ENCODE assay signal across 10 cellular contexts in genomic region chr12:108468149-108468968, GRCh38. TPM values are rescaled to one million over a fixed set of nuclear protein-coding genes. Genes with fewer than 3 reads are reported as not detected.
DNase-seq lines count a peak whose midpoint lies in the region; ATAC-seq, FAIRE-seq and TF ChIP-seq lines count a peak whose summit lies in the region.
"Had no signal": no experiment of that assay in that cellular context is flagged by ENCODE, and none has a peak within 500 bp of the region (broad histone marks: within the 10 kb centered on the region; RNA-seq: fewer than 3 reads in every experiment).

No MANE protein-coding gene starts in this region.

- no peaks in the 10 kb centered on the region for H3K79me2 ChIP-seq in GM12878 (ENCODE audit: control insufficient read depth, insufficient read depth, low read length)

- intact Hi-C loops in GM12878 (cut with micrococcal nuclease; ENCODE audit: unreplicated experiment): no loop called here

- no peak overlapping the region for H3K9ac ChIP-seq in GM12878 (ENCODE audit: control insufficient read depth, insufficient read depth, low read length)

- CTCF ChIA-PET in GM12878 (lab: Yijun Ruan, JAX): interaction anchor here (1.2 to 2.0 kb wide), 3 partner anchors 12 to 274 kb away, joined by 3 to 6 read pairs (median 4); no protein-coding TSS in a partner anchor

- RAD21 ChIA-PET in GM12878 (lab: Charles Lee; ENCODE audit: unreplicated experiment): interaction anchor here (1.7 kb wide), 1 partner anchor 11 kb away, joined by 5 read pairs; no protein-coding TSS in a partner anchor

- TF ChIP-seq CTCF in GM10266 (IDR thresholded peaks at IDR 0.05; ENCODE audit: control insufficient read depth, insufficient read depth, low read depth, missing control alignments): no peak
- no peak for TF ChIP-seq CTCF in GM12878 (IDR thresholded peaks at IDR 0.05 in 2 of 3, conservative IDR thresholded peaks at IDR 0.05 in 1 of 3; ENCODE audit: control insufficient read depth in 2 of 3, extremely low read depth in 1 of 3, insufficient read depth in 1 of 3, low read depth in 3 of 3, low read length in 3 of 3)

- no peak overlapping the region for H3K4me2 ChIP-seq in GM12878 (ENCODE audit: control insufficient read depth, insufficient read depth)

- H3K36me3 ChIP-seq in GM12878 (ENCODE audit: control insufficient read depth in 2 of 2, insufficient read depth in 2 of 2, low read length in 1 of 2): no peaks in the 10 kb centered on the region
- H3K36me3 ChIP-seq: adrenal gland, SJSA1 had no signal

- H3K9me3 ChIP-seq in GM12878 (replicated peaks; ENCODE audit: control insufficient read depth, insufficient read depth, low read length): no peaks in the 10 kb centered on the region
- H3K9me3 ChIP-seq: adrenal gland, SJSA1 had no signal

- POLR2A ChIA-PET in GM12878 (lab: Charles Lee): no interaction called here

- no peak for TF ChIP-seq EP300 in GM12878 (IDR thresholded peaks at IDR 0.05; ENCODE audit: borderline replicate concordance in 1 of 2, control insufficient read depth in 1 of 2, low read depth in 2 of 2, low read length in 2 of 2)

- H3K4me1 ChIP-seq in GM12878 (ENCODE audit: control insufficient read depth, insufficient read depth, low read length): no peaks in the 10 kb centered on the region
- H3K4me1 ChIP-seq: adrenal gland, SJSA1 had no signal

- SMC1A ChIA-PET in GM12878 (lab: Charles Lee; ENCODE audit: uncharacterized antibody, unreplicated experiment): interaction anchor here (0.6 to 1.6 kb wide), 4 partner anchors 9 to 852 kb away, joined by 3 to 4 read pairs (median 3); no protein-coding TSS in a partner anchor

- no peaks in the 10 kb centered on the region for H4K20me1 ChIP-seq in GM12878 (ENCODE audit: control insufficient read depth, insufficient read depth)

- no TSS peak for BruUV-seq in GM12878 (replicated peaks; lab: Mats Ljungman, UMichigan)

- TF ChIP-seq RAD21 in GM12878 (IDR thresholded peaks at IDR 0.05; ENCODE audit: insufficient read depth, low read depth, low read length): 0 out of 2 replicates have a peak, but pooled peaks have one; percentile 1

- peak; percentile 65 for FAIRE-seq in GM12878 (lab: Jason Lieb, UNC)
- FAIRE-seq: islet of Langerhans had no signal

- in situ Hi-C loops in GM12878 (cut with MboI): no loop called here

- WGBS in GM12878 (ENCODE audit: insufficient coverage, insufficient replicate concordance, low lambda C conversion rate, missing lambda C conversion rate): 9% methylated on average over 4 of the region's 7 CpGs

- no peak overlapping the region for H3K27ac ChIP-seq in GM12878 (ENCODE audit: control insufficient read depth, insufficient read depth)
- H3K27ac ChIP-seq: adrenal gland, SJSA1 had no signal

- DNase-seq in GM10266 (ENCODE audit: extremely low spot score) (peak; percentile 62), GM12878 (ENCODE audit: low read depth, low spot score) (no peak), left kidney (ENCODE audit: low read depth, low spot score) (peak; percentile 87), DMS114 treated with DMSO at 0.1 percent for 48 hours (lab: John Stamatoyannopoulos, UW; ENCODE audit: unreplicated experiment) (no peak), activated gamma-delta T cell (lab: John Stamatoyannopoulos, UW) (no peak), ecto neural progenitor cell (ENCODE audit: low spot score) (no peak)
- peak; percentile 52 for DNase-seq in Jurkat, Clone E6-1 (ENCODE audit: low read depth, low spot score)

- H3K27me3 ChIP-seq in GM12878 (replicated peaks in 1 of 2; ENCODE audit: control insufficient read depth in 2 of 2, insufficient read depth in 2 of 2, low read length in 1 of 2): no peaks in the 10 kb centered on the region; a peak in 1 of 4 replicates
- H3K27me3 ChIP-seq: adrenal gland, SJSA1 had no signal

- H2AFZ ChIP-seq in GM12878 (ENCODE audit: control insufficient read depth, low read depth, low read length): no peak overlapping the region

- H3K4me3 ChIP-seq in Jurkat, Clone E6-1 (ENCODE audit: low read length): no peak overlapping the region
- no peak overlapping the region for H3K4me3 ChIP-seq in GM12878
- H3K4me3 ChIP-seq: adrenal gland, SJSA1 had no signal

- no peak for TF ChIP-seq POLR2A in GM12878 (IDR thresholded peaks at IDR 0.05; ENCODE audit: low read depth, low read length)

- ATAC-seq in GM12878: no peak

TF ChIP-seq in GM12878, 131 proteins besides CTCF, POLR2A, EP300 and RAD21:
- TF ChIP-seq REST (IDR thresholded peaks at IDR 0.05; ENCODE audit: low read depth, low read length) (peak; percentile 95), ZNF592 (IDR thresholded peaks at IDR 0.05) (no peak), MYC (IDR thresholded peaks at IDR 0.05; ENCODE audit: insufficient read depth, insufficient read length, insufficient replicate concordance, low read length, severe bottlenecking) (no peak), ZNF274 (IDR thresholded peaks at IDR 0.05; ENCODE audit: insufficient read depth, insufficient read length) (no peak)

RNA-seq across cellular contexts. Expression of gene FICD, which starts 46.7 kb away (rescaled TPM):
- polyA plus RNA-seq in Jurkat, Clone E6-1 (2012; ENCODE audit: insufficient read depth, insufficient read length): 5.0 TPM
- total RNA-seq in GM12878 (2013; cell fraction: nucleolus; rRNA removed): 11.8 and 14.2 TPM in 2 replicates
- total RNA-seq in GM12878 (2014; rRNA removed): 7.3 and 7.6 TPM in 2 replicates
- total RNA-seq in GM12878 (2014; rRNA removed; fragmentation: Illumina TruSeq; extraction: Trizol): 4.1 and 5.1 TPM in 2 replicates
- total RNA-seq in GM12878 (2021): 6.2 and 7.9 TPM in 2 replicates
- polyA plus RNA-seq in GM12878 (2011; ENCODE audit: low read depth): 3.9 TPM
- polyA plus RNA-seq in GM12878 (2011; rRNA removed): 0.68 and 1.1 TPM in 2 replicates
- polyA plus RNA-seq in GM12878 (2011; cell fraction: cytosol; rRNA removed): 2.2 and 2.3 TPM in 2 replicates
- polyA plus RNA-seq in GM12878 (2011; cell fraction: nucleus; rRNA removed): 4.7 and 7.7 TPM in 2 replicates
- polyA plus RNA-seq in GM12878 (2012): 4.9 and 6.6 TPM in 2 replicates
- polyA plus RNA-seq in GM12878 (2014; fragmentation: Illumina TruSeq; extraction: Trizol): 3.3 and 3.5 TPM in 2 replicates
- polyA plus RNA-seq in GM12878 (2014; fragmentation: Nextera tagmentation; extraction: Ambion mirVana): 1 to 10 TPM; 3.2 to 3.3 TPM
- polyA plus RNA-seq in GM12878 (2014; rRNA removed): 3.2 and 4.8 TPM in 2 replicates
- polyA plus RNA-seq in GM12878 (2016; fragmentation: Nextera tagmentation; extraction: Ambion mirVana): 1 to 10 TPM; 8.4 to 9.4 TPM
- polyA minus RNA-seq in GM12878 (2011; rRNA and poly(A)+ RNA removed): 3.4 and 7.1 TPM in 2 replicates
- 2.1 and 3.6 TPM in 2 replicates for polyA minus RNA-seq in GM12878 (2011; cell fraction: cytosol; rRNA and poly(A)+ RNA removed)
- polyA minus RNA-seq in GM12878 (2011; cell fraction: nucleus; rRNA and poly(A)+ RNA removed): 7.4 and 9.4 TPM in 2 replicates

Comparison
In these comparisons a context has a peak if more than half of its experiments do, and no peak if none do; other contexts are left out.
1. DNase-seq: peak in GM10266 (single experiment), Jurkat, Clone E6-1 (single experiment) and left kidney (single experiment); none in GM12878 (single experiment), DMS114 treated with DMSO at 0.1 percent for 48 hours (single experiment), activated gamma-delta T cell (single experiment) and ecto neural progenitor cell (single experiment).